Comparison of ENCODE assay signal across 17 cellular contexts in the genomic region with DNA sequence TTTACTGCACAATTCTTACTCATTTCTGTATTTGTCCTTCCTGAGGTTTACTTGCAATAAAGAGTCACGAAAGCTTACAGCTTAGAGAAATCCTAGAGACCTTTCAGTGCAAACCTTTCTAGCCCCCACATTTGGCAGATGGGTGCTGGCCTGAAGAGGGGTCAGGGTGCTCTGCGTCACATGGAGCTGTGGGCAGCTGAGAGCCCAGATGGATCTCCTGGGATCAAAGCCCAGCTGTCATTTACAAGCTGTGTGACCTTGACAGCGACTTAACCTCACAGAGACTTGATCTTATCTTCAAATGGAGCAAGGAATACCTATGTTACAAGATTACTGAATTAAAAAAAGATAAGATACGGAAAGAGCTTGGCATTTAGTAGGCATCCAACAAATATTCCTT.
"Had no signal": no experiment of that assay in that cellular context is flagged by ENCODE, and none has a peak within 500 bp of the region (broad histone marks: within the 10 kb centered on the region; RNA-seq: fewer than 3 reads in every experiment).

No MANE protein-coding gene starts in this region.

- H3K9me3 ChIP-seq: heart left ventricle, neutrophil, right atrium auricular region had no signal

- H3K4me1 ChIP-seq: foreskin keratinocyte, right atrium auricular region had no signal

- H3K27ac ChIP-seq: coronary artery, foreskin keratinocyte, heart left ventricle, neutrophil, right atrium auricular region had no signal

- H3K36me3 Mint-ChIP-seq: naive thymus-derived CD4-positive, alpha-beta T cell had no signal

- H3K4me2 ChIP-seq: smooth muscle cell had no signal

- H3K27ac Mint-ChIP-seq: endodermal cell; naive thymus-derived CD4-positive, alpha-beta T cell had no signal

- H3K4me3 Mint-ChIP-seq: endodermal cell had no signal

- H3K9me3 Mint-ChIP-seq: endodermal cell; naive thymus-derived CD4-positive, alpha-beta T cell had no signal

- H3K36me3 ChIP-seq: heart left ventricle, neutrophil, right atrium auricular region had no signal

- H3K4me3 ChIP-seq: coronary artery, heart left ventricle, right atrium auricular region, smooth muscle cell had no signal

- FAIRE-seq: endothelial cell of umbilical vein had no signal

- H3K4me1 Mint-ChIP-seq: endodermal cell; naive thymus-derived CD4-positive, alpha-beta T cell had no signal

- DNase-seq: effector CD4-positive, alpha-beta T cell; endodermal cell; erythroblast; foreskin keratinocyte; heart left ventricle; hippocampal formation; left colon; mammary epithelial cell; naive thymus-derived CD4-positive, alpha-beta T cell; stimulated activated CD4-positive, alpha-beta T cell treated with anti-CD3 and anti-CD28 coated beads, Interleukin-2, amount 100 ng/mL, for 48 hours; stimulated activated naive CD4-positive, alpha-beta T cell treated with Interleukin-2 at 50 U/mL for 16 hours; trophoblast cell had no signal

- H3K27me3 ChIP-seq: foreskin keratinocyte, heart left ventricle, neutrophil, right atrium auricular region had no signal

- ATAC-seq: foreskin keratinocyte; left colon; naive thymus-derived CD4-positive, alpha-beta T cell had no signal
